ENCODE assay signal across 25 cellular contexts in the genomic region with DNA sequence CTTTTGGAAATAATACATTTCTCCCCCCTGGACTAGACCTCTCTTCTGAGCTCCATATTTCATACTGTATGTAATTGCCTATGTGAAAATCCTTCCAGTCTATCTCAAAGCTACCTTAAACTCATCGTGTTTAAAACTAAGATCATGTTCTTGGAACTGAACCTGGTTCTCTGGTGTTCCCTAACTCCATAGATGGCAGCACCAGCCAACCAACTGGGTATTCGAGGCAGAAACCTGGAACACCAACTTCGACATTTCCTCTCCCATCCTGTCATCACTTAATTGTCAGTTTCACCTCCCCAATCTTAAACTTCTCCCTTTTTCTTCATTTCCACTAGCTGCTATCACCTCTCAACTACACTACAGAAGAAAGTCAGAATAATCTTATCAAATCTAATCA.
"Had no signal": no experiment of that assay in that cellular context is flagged by ENCODE, and none has a peak within 500 bp of the region (broad histone marks: within the 10 kb centered on the region; RNA-seq: fewer than 3 reads in every experiment).

No MANE protein-coding gene starts in this region.

- H3K4me3 ChIP-seq: left ventricle myocardium inferior, lung, mucosa of descending colon, pancreas, right atrium auricular region, right lobe of liver, smooth muscle cell, testis, thyroid gland, transverse colon, upper lobe of left lung, vagina had no signal

- H3K4me1 ChIP-seq: left ventricle myocardium inferior, right atrium auricular region, right lobe of liver, testis, thyroid gland, transverse colon, upper lobe of left lung, vagina had no signal

- H3K36me3 ChIP-seq: pancreas, right atrium auricular region, thyroid gland had no signal

- ATAC-seq: mucosa of descending colon; naive thymus-derived CD4-positive, alpha-beta T cell; natural killer cell treated with Interleukin-12 subunit alpha and Interleukin-12 subunit beta and Interleukin-15 and Interleukin-18, amount 100 ng/mL, for 72 hours; pancreas; right lobe of liver; stimulated activated memory B cell treated with anti-CD40 and anti-IgM and Interleukin-4, amounts not matched to agents 10 μg/mL and 1 μg/mL and 100 μg/mL, for 72 hours; stimulated activated naive CD8-positive, alpha-beta T cell treated with anti-CD3 and anti-CD28 coated beads, Interleukin-15, amount 100 ng/mL, for 72 hours had no signal

- H3K27ac ChIP-seq: left ventricle myocardium inferior, pancreas, right atrium auricular region, right lobe of liver, testis, thyroid gland, transverse colon, upper lobe of left lung, vagina had no signal

- H3K27me3 ChIP-seq: pancreas, right atrium auricular region, right lobe of liver, testis, thyroid gland, transverse colon, upper lobe of left lung, vagina had no signal

- DNase-seq: immature natural killer cell; kidney; left ventricle myocardium inferior; midbrain; mucosa of descending colon; naive thymus-derived CD4-positive, alpha-beta T cell; nucleus accumbens; pancreas; right lobe of liver; stimulated activated CD4-positive, alpha-beta T cell treated with anti-CD3 and anti-CD28 coated beads, Interleukin-1b, Interleukin-23, amount 100 ng/mL, for 48 hours; stimulated activated CD4-positive, alpha-beta T cell treated with anti-CD3 and anti-CD28 coated beads, Interleukin-2, amount 100 ng/mL, for 48 hours; stimulated activated CD4-positive, alpha-beta T cell treated with anti-CD3 and anti-CD28 coated beads, Interleukin-4, amount 100 ng/mL, for 4 hours; stimulated activated CD8-positive, alpha-beta memory T cell treated with anti-CD3 and anti-CD28 coated beads, Interleukin-4, amount 100 ng/mL, for 48 hours; stimulated activated naive CD4-positive, alpha-beta T cell treated with Interleukin-2 at 50 U/mL for 16 hours; stimulated activated naive CD8-positive, alpha-beta T cell treated with anti-CD3 and anti-CD28 coated beads, Interleukin-15, amount 100 ng/mL, for 72 hours; testis; thyroid gland; transverse colon; upper lobe of left lung had no signal

- H3K9me3 ChIP-seq: mucosa of descending colon, right atrium auricular region, right lobe of liver, testis, thyroid gland, vagina had no signal
